12 cellular contexts compared by ENCODE assay signal in the genomic region with DNA sequence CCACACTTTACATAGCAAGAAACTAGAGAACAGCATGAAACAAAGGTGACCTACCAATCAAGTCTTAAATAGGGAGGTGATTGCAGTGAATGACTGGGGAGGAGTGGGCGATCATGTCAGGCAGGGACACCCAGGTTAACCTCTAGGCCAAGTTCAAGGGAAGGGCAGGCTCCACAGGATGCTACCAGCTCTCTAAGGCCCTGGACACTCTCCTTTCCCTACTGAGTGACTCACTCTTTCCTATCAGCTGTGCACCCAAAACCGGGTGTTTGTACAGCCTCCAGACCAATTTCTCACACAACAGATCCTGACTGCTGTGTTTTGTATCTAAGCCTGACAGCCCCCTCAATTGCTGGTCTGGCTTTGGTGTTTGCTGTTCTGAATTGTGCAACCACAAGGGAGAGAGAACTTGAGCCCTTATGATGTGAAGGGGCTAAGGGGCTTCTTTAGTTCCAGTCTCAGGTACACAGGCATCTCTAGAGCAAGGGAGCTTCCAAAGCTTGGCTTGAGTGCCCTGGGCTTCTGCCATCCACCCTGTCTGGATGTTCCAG.
A peak's percentile ranks its signal among the peaks of the same experiment; 100 is the strongest.
DNase-seq lines count a peak whose midpoint lies in the region; ATAC-seq and TF ChIP-seq lines count a peak whose summit lies in the region.
"Had no signal": no experiment of that assay in that cellular context is flagged by ENCODE, and none has a peak within 500 bp of the region (broad histone marks: within the 10 kb centered on the region; RNA-seq: fewer than 3 reads in every experiment).

No MANE protein-coding gene starts in this region.

- intact Hi-C loops in HCT116 (cut with micrococcal nuclease) (no loop called here), stomach (cut with DNase I; ENCODE audit: low total_unique reads) (no loop called here)

- H4K20me1 ChIP-seq in HCT116 (ENCODE audit: insufficient read depth) = no peaks in the 10 kb centered on the region

- peaks cover 0 to 7% of the 10 kb centered on the region in 2 experiments; a peak in 2 of 4 replicates for H3K4me1 ChIP-seq in HCT116 (ENCODE audit: control insufficient read depth in 1 of 2, insufficient read depth in 2 of 2, low read length in 2 of 2)
- H3K4me1 ChIP-seq in stomach = peaks cover 0 to 15% (median 8%) of the 10 kb centered on the region in 4 donors

- TF ChIP-seq POLR2A in HCT116 (IDR thresholded peaks at IDR 0.05; ENCODE audit: borderline replicate concordance, extremely low read depth, insufficient read depth, insufficient read length) (no peak), stomach (IDR thresholded peaks at IDR 0.05) (no peak)

- no peak overlapping the region for H3K4me3 Mint-ChIP-seq in activated naive CD8-positive, alpha-beta T cell treated with anti-CD3 and anti-CD28 coated beads for 36 hours
- H3K4me3 Mint-ChIP-seq: activated B cell treated with CpG ODN at 0.5 μM for 24 hours, brain had no signal

- no peaks in the 10 kb centered on the region for H3K9me2 ChIP-seq in HCT116 (ENCODE audit: insufficient read depth)

- no peaks in the 10 kb centered on the region for H3K79me2 ChIP-seq in HCT116 (ENCODE audit: insufficient read depth, low read length)

- H3K27ac ChIP-seq in AG04450 (ENCODE audit: low read depth, low read length) (peak overlapping the region; percentile 75), HCT116 (ENCODE audit: low read depth, low read length) (no peak overlapping the region), stomach (no peak overlapping the region)
- H3K27ac ChIP-seq: skin epidermis, tibial artery had no signal

- ATAC-seq in HCT116 = no peak
- no peak for ATAC-seq in HG03196 (IDR thresholded peaks at IDR 0.05; ENCODE audit: unreplicated experiment)

- CTCF ChIA-PET in AG04450 (lab: Charles Lee) = interaction anchor here (1.0 kb wide), 1 partner anchor 14 kb away, joined by 3 read pairs; no protein-coding TSS in a partner anchor
- CTCF ChIA-PET in HCT116 (lab: Charles Lee) = no interaction called here

- H3K4me3 ChIP-seq in AG04450 (ENCODE audit: low read depth, low read length) (no peak overlapping the region), HCT116 (replicated peaks in 1 of 2; ENCODE audit: low read depth in 1 of 2, low read length in 2 of 2) (no peak overlapping the region), stomach (no peak overlapping the region)
- H3K4me3 ChIP-seq: skin epidermis, tibial artery had no signal

- H3K36me3 ChIP-seq in HCT116 (ENCODE audit: control insufficient read depth in 1 of 2, insufficient read depth in 2 of 2, low read length in 2 of 2) (no peaks in the 10 kb centered on the region), stomach (no peaks in the 10 kb centered on the region)
- H3K36me3 ChIP-seq: tibial artery had no signal

- TF ChIP-seq EP300 in stomach (IDR thresholded peaks at IDR 0.05) = no peak

- H3K27ac Mint-ChIP-seq in activated naive CD8-positive, alpha-beta T cell treated with anti-CD3 and anti-CD28 coated beads for 36 hours = no peak overlapping the region
- H3K27ac Mint-ChIP-seq: activated B cell treated with CpG ODN at 0.5 μM for 24 hours, brain had no signal

- H3K4me1 Mint-ChIP-seq in activated naive CD8-positive, alpha-beta T cell treated with anti-CD3 and anti-CD28 coated beads for 36 hours = peaks cover 6% of the 10 kb centered on the region
- H3K4me1 Mint-ChIP-seq: brain had no signal

- WGBS in stomach, 5 donors = 42 to 58% (median 50%) methylated on average over 2 of the region's 2 CpGs

- H3K27me3 Mint-ChIP-seq in activated naive CD8-positive, alpha-beta T cell treated with anti-CD3 and anti-CD28 coated beads for 36 hours = peaks cover 6% of the 10 kb centered on the region

- POLR2A ChIA-PET in AG04450 (lab: Yijun Ruan, JAX) = interaction anchor here (1.3 to 1.4 kb wide), 3 partner anchors 21 to 58 kb away, joined by 3 to 11 read pairs (median 3); no protein-coding TSS in a partner anchor
- POLR2A ChIA-PET in HCT116 (lab: Charles Lee) = no interaction called here

- no peak for TF ChIP-seq RAD21 in HCT116 (IDR thresholded peaks at IDR 0.05; ENCODE audit: low read depth)

- DNase-seq in AG04450 (ENCODE audit: low read depth, low spot score) (peak; percentile 62), HCT116 (ENCODE audit: low read depth, low spot score) (no peak), islet precursor cell (peak; percentile 63), stomach (no peak)
- DNase-seq in activated naive CD8-positive, alpha-beta T cell treated with anti-CD3 and anti-CD28 coated beads for 36 hours = peak; percentile 2
- no peak for DNase-seq in stimulated activated CD4-positive, alpha-beta T cell treated with anti-CD3 and anti-CD28 coated beads, Interleukin-2, amount 100 ng/mL, for 24 hours
- no peak for DNase-seq in stimulated activated naive CD4-positive, alpha-beta T cell (lab: John Stamatoyannopoulos, UW)
- DNase-seq: activated B cell treated with CpG ODN at 0.5 μM for 24 hours had no signal

- no peaks in the 10 kb centered on the region for H3K36me3 Mint-ChIP-seq in activated naive CD8-positive, alpha-beta T cell treated with anti-CD3 and anti-CD28 coated beads for 36 hours
- H3K36me3 Mint-ChIP-seq: brain had no signal

- H3K9me3 Mint-ChIP-seq in activated naive CD8-positive, alpha-beta T cell treated with anti-CD3 and anti-CD28 coated beads for 36 hours = no peaks in the 10 kb centered on the region
- H3K9me3 Mint-ChIP-seq: activated B cell treated with CpG ODN at 0.5 μM for 24 hours, brain had no signal

- no peak overlapping the region for H2AFZ ChIP-seq in HCT116 (ENCODE audit: low read depth, low read length, poor library complexity, severe bottlenecking)

- H3K9me3 ChIP-seq in AG04450 (ENCODE audit: control insufficient read depth, insufficient read depth, low read length) (no peaks in the 10 kb centered on the region), HCT116 (ENCODE audit: control insufficient read depth in 1 of 2, insufficient read depth in 1 of 2, low read depth in 1 of 2, low read length in 2 of 2) (no peaks in the 10 kb centered on the region), stomach (no peaks in the 10 kb centered on the region)
- H3K9me3 ChIP-seq: tibial artery had no signal

- TF ChIP-seq CTCF in AG04450 (IDR thresholded peaks at IDR 0.05; ENCODE audit: low read depth, low read length) (no peak), HCT116 (IDR thresholded peaks at IDR 0.05 in 2 of 3, conservative IDR thresholded peaks at IDR 0.05 in 1 of 3; ENCODE audit: borderline replicate concordance in 1 of 3, insufficient read depth in 1 of 3, low read depth in 2 of 3, low read length in 2 of 3) (no peak), stomach (IDR thresholded peaks at IDR 0.05) (no peak)

- H3K27me3 ChIP-seq in AG04450 (ENCODE audit: control insufficient read depth, insufficient read depth, low read length) = no peaks in the 10 kb centered on the region
- H3K27me3 ChIP-seq in HCT116 (ENCODE audit: insufficient read depth, low read length) = no peaks in the 10 kb centered on the region; the same call in 1 of the 2 replicates
- H3K27me3 ChIP-seq in stomach = no peaks in the 10 kb centered on the region
- H3K27me3 ChIP-seq: tibial artery had no signal

- RAD21 ChIA-PET in HCT116 (lab: Charles Lee; ENCODE audit: low non-redundant PET in 1 of 2, low total read pairs in 2 of 2, uncharacterized antibody in 2 of 2, unreplicated experiment in 2 of 2) = no interaction called here

- no peak overlapping the region for H3K9ac ChIP-seq in HCT116 (ENCODE audit: low read length)

- BruUV-seq in HCT116 (replicated peaks; lab: Mats Ljungman, UMichigan) = no TSS peak

- H3K4me2 ChIP-seq in HCT116 (ENCODE audit: low read length) = no peak overlapping the region

TF ChIP-seq in HCT116, 20 proteins besides CTCF, POLR2A, EP300 and RAD21:
- TF ChIP-seq, protein P1, sequence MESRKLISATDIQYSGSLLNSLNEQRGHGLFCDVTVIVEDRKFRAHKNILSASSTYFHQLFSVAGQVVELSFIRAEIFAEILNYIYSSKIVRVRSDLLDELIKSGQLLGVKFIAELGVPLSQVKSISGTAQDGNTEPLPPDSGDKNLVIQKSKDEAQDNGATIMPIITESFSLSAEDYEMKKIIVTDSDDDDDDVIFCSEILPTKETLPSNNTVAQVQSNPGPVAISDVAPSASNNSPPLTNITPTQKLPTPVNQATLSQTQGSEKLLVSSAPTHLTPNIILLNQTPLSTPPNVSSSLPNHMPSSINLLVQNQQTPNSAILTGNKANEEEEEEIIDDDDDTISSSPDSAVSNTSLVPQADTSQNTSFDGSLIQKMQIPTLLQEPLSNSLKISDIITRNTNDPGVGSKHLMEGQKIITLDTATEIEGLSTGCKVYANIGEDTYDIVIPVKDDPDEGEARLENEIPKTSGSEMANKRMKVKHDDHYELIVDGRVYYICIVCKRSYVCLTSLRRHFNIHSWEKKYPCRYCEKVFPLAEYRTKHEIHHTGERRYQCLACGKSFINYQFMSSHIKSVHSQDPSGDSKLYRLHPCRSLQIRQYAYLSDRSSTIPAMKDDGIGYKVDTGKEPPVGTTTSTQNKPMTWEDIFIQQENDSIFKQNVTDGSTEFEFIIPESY (IDR thresholded peaks at IDR 0.05; ENCODE audit: extremely low read depth, insufficient replicate concordance, low read length) = no peak
- TF ChIP-seq ZFX (IDR thresholded peaks at IDR 0.05) (no peak), YY1 (IDR thresholded peaks at IDR 0.05; ENCODE audit: extremely low read depth, insufficient replicate concordance, low read depth, low read length) (no peak), CBX3 (IDR thresholded peaks at IDR 0.05; ENCODE audit: low read depth) (no peak), SIN3A (IDR thresholded peaks at IDR 0.05; ENCODE audit: low read depth) (no peak), JUND (IDR thresholded peaks at IDR 0.05) (peak; percentile 48; the same call in 1 of the 2 replicates), EGR1 (IDR thresholded peaks at IDR 0.05; ENCODE audit: low read depth) (no peak), FOSL1 (IDR thresholded peaks at IDR 0.05; ENCODE audit: low read depth) (peak; percentile 51), TCF7L2 (IDR thresholded peaks at IDR 0.05; ENCODE audit: borderline replicate concordance, extremely low read depth, insufficient read depth, insufficient read length) (no peak)
- TF ChIP-seq, protein P2, sequence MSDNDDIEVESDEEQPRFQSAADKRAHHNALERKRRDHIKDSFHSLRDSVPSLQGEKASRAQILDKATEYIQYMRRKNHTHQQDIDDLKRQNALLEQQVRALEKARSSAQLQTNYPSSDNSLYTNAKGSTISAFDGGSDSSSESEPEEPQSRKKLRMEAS (IDR thresholded peaks at IDR 0.05) = no peak
- TF ChIP-seq, protein P3, sequence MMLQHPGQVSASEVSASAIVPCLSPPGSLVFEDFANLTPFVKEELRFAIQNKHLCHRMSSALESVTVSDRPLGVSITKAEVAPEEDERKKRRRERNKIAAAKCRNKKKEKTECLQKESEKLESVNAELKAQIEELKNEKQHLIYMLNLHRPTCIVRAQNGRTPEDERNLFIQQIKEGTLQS (IDR thresholded peaks at IDR 0.05) = no peak

Comparison
In these comparisons a context has a peak if more than half of its experiments do, and no peak if none do; other contexts are left out.
1. DNase-seq: peak in AG04450 (single experiment), activated naive CD8-positive, alpha-beta T cell treated with anti-CD3 and anti-CD28 coated beads for 36 hours (single experiment) and islet precursor cell (single experiment); none in HCT116 (single experiment), stimulated activated CD4-positive, alpha-beta T cell treated with anti-CD3 and anti-CD28 coated beads, Interleukin-2, amount 100 ng/mL, for 24 hours (0 of 2), stimulated activated naive CD4-positive, alpha-beta T cell (0 of 6) and stomach (single experiment).